Comparison of ENCODE assay signal across 28 cellular contexts in the genomic region with DNA sequence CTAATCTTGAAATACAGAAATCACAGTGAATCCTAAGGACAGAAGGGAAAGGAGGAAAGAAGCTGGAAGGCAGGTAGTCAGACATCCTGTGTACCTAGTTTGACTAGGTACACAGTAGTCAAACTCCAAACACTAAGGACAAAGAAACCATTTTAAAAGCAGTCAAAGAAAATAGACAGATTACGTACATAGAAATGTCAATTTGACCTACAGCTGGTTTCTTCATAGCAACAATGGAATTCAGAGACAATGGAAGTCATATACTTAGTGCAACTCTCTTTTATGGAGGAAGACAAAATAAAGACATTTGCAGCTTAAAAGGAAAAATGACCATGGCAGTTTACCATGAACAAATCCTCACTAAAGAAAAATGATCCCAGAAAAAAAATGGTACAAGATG.
"Had no signal": no experiment of that assay in that cellular context is flagged by ENCODE, and none has a peak within 500 bp of the region (broad histone marks: within the 10 kb centered on the region; RNA-seq: fewer than 3 reads in every experiment).

No MANE protein-coding gene starts in this region.

- H3K4me3 Mint-ChIP-seq: stimulated activated effector memory CD8-positive, alpha-beta T cell treated with anti-CD3 and anti-CD28 coated beads, Interleukin-12 subunit alpha, Interleukin-12 subunit beta, amount 100 ng/mL, for 72 hours; stimulated activated memory B cell treated with anti-CD40 and anti-IgM and Interleukin-4, amounts not matched to agents 10 μg/mL and 1 μg/mL and 100 μg/mL, for 72 hours; stimulated activated naive CD8-positive, alpha-beta T cell treated with anti-CD3 and anti-CD28 coated beads, Interleukin-15, amount 100 ng/mL, for 72 hours; stimulated activated naive CD8-positive, alpha-beta T cell treated with anti-CD3 and anti-CD28 coated beads, Interleukin-15, Interleukin-2, amounts not matched to agents 100 ng/mL and 50 ng/mL, for 24 hours; type B pancreatic cell had no signal

- H3K27ac Mint-ChIP-seq: stimulated activated effector memory CD8-positive, alpha-beta T cell treated with anti-CD3 and anti-CD28 coated beads, Interleukin-12 subunit alpha, Interleukin-12 subunit beta, amount 100 ng/mL, for 72 hours; stimulated activated memory B cell treated with anti-CD40 and anti-IgM and Interleukin-4, amounts not matched to agents 10 μg/mL and 1 μg/mL and 100 μg/mL, for 72 hours; stimulated activated naive CD8-positive, alpha-beta T cell treated with anti-CD3 and anti-CD28 coated beads, Interleukin-15, amount 100 ng/mL, for 72 hours; stimulated activated naive CD8-positive, alpha-beta T cell treated with anti-CD3 and anti-CD28 coated beads, Interleukin-15, Interleukin-2, amounts not matched to agents 100 ng/mL and 50 ng/mL, for 24 hours; type B pancreatic cell had no signal

- H3K27ac ChIP-seq: stomach, suprapubic skin, testis, thoracic aorta, thyroid gland, tibial artery, tibial nerve, transverse colon, upper lobe of left lung, upper lobe of right lung, uterus, vagina had no signal

- H3K4me1 ChIP-seq: stomach, suprapubic skin, testis, tibial artery, tibial nerve, transverse colon, upper lobe of left lung, upper lobe of right lung, uterus, vagina had no signal

- H3K36me3 ChIP-seq: uterus had no signal

- FAIRE-seq: urothelium cell line had no signal

- H3K4me3 ChIP-seq: stomach, suprapubic skin, testis, thoracic aorta, thyroid gland, tibial artery, tibial nerve, transverse colon, upper lobe of left lung, upper lobe of right lung, uterus, vagina had no signal

- H3K27me3 ChIP-seq: stomach, suprapubic skin, testis, thyroid gland, tibial artery, tibial nerve, transverse colon, upper lobe of left lung, upper lobe of right lung, uterus, vagina had no signal

- H3K4me1 Mint-ChIP-seq: stimulated activated effector memory CD8-positive, alpha-beta T cell treated with anti-CD3 and anti-CD28 coated beads, Interleukin-12 subunit alpha, Interleukin-12 subunit beta, amount 100 ng/mL, for 72 hours; stimulated activated memory B cell treated with anti-CD40 and anti-IgM and Interleukin-4, amounts not matched to agents 10 μg/mL and 1 μg/mL and 100 μg/mL, for 72 hours; stimulated activated naive CD8-positive, alpha-beta T cell treated with anti-CD3 and anti-CD28 coated beads, Interleukin-15, amount 100 ng/mL, for 72 hours had no signal

- H3K9me3 Mint-ChIP-seq: stimulated activated effector memory CD8-positive, alpha-beta T cell treated with anti-CD3 and anti-CD28 coated beads, Interleukin-12 subunit alpha, Interleukin-12 subunit beta, amount 100 ng/mL, for 72 hours; stimulated activated memory B cell treated with anti-CD40 and anti-IgM and Interleukin-4, amounts not matched to agents 10 μg/mL and 1 μg/mL and 100 μg/mL, for 72 hours; stimulated activated naive CD8-positive, alpha-beta T cell treated with anti-CD3 and anti-CD28 coated beads, Interleukin-15, Interleukin-2, amounts not matched to agents 100 ng/mL and 50 ng/mL, for 24 hours; type B pancreatic cell had no signal

- H3K27me3 Mint-ChIP-seq: stimulated activated memory B cell treated with anti-CD40 and anti-IgM and Interleukin-4, amounts not matched to agents 10 μg/mL and 1 μg/mL and 100 μg/mL, for 72 hours; stimulated activated naive CD8-positive, alpha-beta T cell treated with anti-CD3 and anti-CD28 coated beads, Interleukin-15, amount 100 ng/mL, for 72 hours; stimulated activated naive CD8-positive, alpha-beta T cell treated with anti-CD3 and anti-CD28 coated beads, Interleukin-15, Interleukin-2, amounts not matched to agents 100 ng/mL and 50 ng/mL, for 24 hours; type B pancreatic cell had no signal

- DNase-seq: stimulated activated CD4-positive, alpha-beta T cell treated with anti-CD3 and anti-CD28 coated beads, Interleukin-2, amount 100 ng/mL, for 48 hours; stimulated activated CD4-positive, alpha-beta T cell treated with anti-CD3 and anti-CD28 coated beads, Interleukin-4, amount 100 ng/mL, for 1 hour; stimulated activated CD4-positive, alpha-beta T cell treated with anti-CD3 and anti-CD28 coated beads, Interleukin-4, amount 100 ng/mL, for 24 hours; stimulated activated CD4-positive, alpha-beta T cell treated with anti-CD3 and anti-CD28 coated beads, Interleukin-4, amount 100 ng/mL, for 4 hours; stimulated activated CD8-positive, alpha-beta memory T cell treated with anti-CD3 and anti-CD28 coated beads, Interleukin-4, amount 100 ng/mL, for 48 hours; stimulated activated naive CD4-positive, alpha-beta T cell; stimulated activated naive CD4-positive, alpha-beta T cell treated with Interleukin-2 at 50 U/mL for 16 hours; stimulated activated naive CD8-positive, alpha-beta T cell treated with anti-CD3 and anti-CD28 coated beads, Interleukin-15, amount 100 ng/mL, for 72 hours; stimulated activated naive CD8-positive, alpha-beta T cell treated with anti-CD3 and anti-CD28 coated beads, Interleukin-15, Interleukin-2, amounts not matched to agents 100 U/mL and 50 U/mL, for 24 hours; stomach; substantia nigra; testis; thyroid gland; tibial artery; transverse colon; trophoblast cell; upper lobe of left lung; upper lobe of right lung; uterus had no signal

- ATAC-seq: stimulated activated effector memory CD8-positive, alpha-beta T cell treated with anti-CD3 and anti-CD28 coated beads, Interleukin-12 subunit alpha, Interleukin-12 subunit beta, amount 100 ng/mL, for 72 hours; stimulated activated memory B cell treated with anti-CD40 and anti-IgM and Interleukin-4, amounts not matched to agents 10 μg/mL and 1 μg/mL and 100 μg/mL, for 72 hours; stimulated activated naive CD8-positive, alpha-beta T cell treated with anti-CD3 and anti-CD28 coated beads, Interleukin-15, amount 100 ng/mL, for 72 hours; stimulated activated naive CD8-positive, alpha-beta T cell treated with anti-CD3 and anti-CD28 coated beads, Interleukin-15, Interleukin-2, amounts not matched to agents 100 U/mL and 50 U/mL, for 24 hours; upper lobe of right lung had no signal

- H3K9me3 ChIP-seq: stomach, suprapubic skin, testis, thoracic aorta, thyroid gland, tibial artery, tibial nerve, transverse colon, upper lobe of left lung, upper lobe of right lung, uterus, vagina had no signal

- H3K36me3 Mint-ChIP-seq: stimulated activated effector memory CD8-positive, alpha-beta T cell treated with anti-CD3 and anti-CD28 coated beads, Interleukin-12 subunit alpha, Interleukin-12 subunit beta, amount 100 ng/mL, for 72 hours had no signal
